In the genomic region with DNA sequence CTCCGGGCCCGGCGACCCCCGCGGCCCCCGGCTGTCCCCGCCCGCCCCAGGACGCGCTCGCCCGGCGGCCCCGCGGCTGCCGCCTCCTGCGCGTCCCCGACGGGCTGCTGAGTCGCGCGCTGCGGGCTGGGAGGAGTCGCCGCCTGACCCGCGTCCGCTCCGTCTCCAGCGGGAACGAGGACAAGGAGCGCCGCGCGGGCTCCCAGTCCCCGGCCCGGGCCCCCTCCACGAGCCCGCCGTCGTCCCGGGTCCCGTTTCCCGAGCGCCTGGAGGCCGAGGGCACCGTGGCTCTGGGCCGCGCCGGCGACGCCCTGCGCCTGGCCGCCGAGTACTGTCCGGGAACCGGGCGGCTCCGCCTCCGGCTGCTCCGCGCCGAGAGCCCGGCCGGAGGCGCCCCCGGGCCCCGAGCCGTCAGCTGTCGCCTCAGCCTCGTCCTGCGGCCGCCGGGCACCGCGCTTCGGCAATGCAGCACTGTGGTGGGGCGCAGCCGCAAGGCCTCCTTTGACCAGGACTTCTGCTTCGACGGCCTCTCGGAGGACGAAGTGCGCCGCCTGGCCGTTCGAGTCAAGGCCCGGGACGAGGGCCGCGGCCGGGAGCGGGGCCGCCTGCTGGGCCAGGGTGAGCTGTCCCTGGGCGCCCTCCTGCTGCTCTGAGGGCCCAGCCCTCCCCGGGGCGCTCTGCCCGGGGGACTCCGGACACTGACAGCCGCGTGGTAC, we compare ENCODE assay signal across 8 cellular contexts. TPM values are rescaled to one million over a fixed set of nuclear protein-coding genes. Genes with fewer than 3 reads are reported as not detected.
DNase-seq lines count a peak whose midpoint lies in the region; ATAC-seq and TF ChIP-seq lines count a peak whose summit lies in the region.

No MANE protein-coding gene starts in this region.

- no peaks in the 10 kb centered on the region for H4K20me1 ChIP-seq in osteoblast (ENCODE audit: insufficient read depth, low read length)

- no peak overlapping the region for H3K27ac ChIP-seq in osteoblast (ENCODE audit: low read depth, low read length)

- H3K9me3 ChIP-seq in MG63 (no peaks in the 10 kb centered on the region), osteoblast (ENCODE audit: low read depth, low read length) (no peaks in the 10 kb centered on the region)

- H3K27me3 ChIP-seq in MG63 = peaks cover 10% of the 10 kb centered on the region
- peaks cover 44% of the 10 kb centered on the region for H3K27me3 ChIP-seq in osteoblast (ENCODE audit: insufficient read depth, low read length)

- TF ChIP-seq CTCF in osteoblast (IDR thresholded peaks at IDR 0.05; ENCODE audit: extremely low read depth, low read depth, low read length) = no peak

- peak overlapping the region; percentile 93 for H3K4me3 Mint-ChIP-seq in activated T-helper 17 cell treated with anti-CD3 and anti-CD28 coated beads, Interleukin-2, amount 50 U/mL, for 72 hours

- H3K4me1 ChIP-seq in osteoblast (ENCODE audit: insufficient read depth, low read length) = peaks cover 14% of the 10 kb centered on the region

- H3K4me2 ChIP-seq in osteoblast (ENCODE audit: insufficient read depth, low read length) = peak overlapping the region; percentile 61

- no peaks in the 10 kb centered on the region for H3K9me3 Mint-ChIP-seq in activated T-helper 17 cell treated with anti-CD3 and anti-CD28 coated beads, Interleukin-2, amount 50 U/mL, for 72 hours

- peak; percentile 20 for DNase-seq in NOMO-1 treated with DMSO at 0.1 percent for 48 hours (lab: John Stamatoyannopoulos, UW; ENCODE audit: unreplicated experiment)
- no peak for DNase-seq in NOMO-1 treated with dmso at 0.1 percent for 144 hours (lab: John Stamatoyannopoulos, UW; ENCODE audit: unreplicated experiment)
- DNase-seq in MG63 = peak; percentile 78
- peak; percentile 83 for DNase-seq in Right ventricle myocardium inferior (ENCODE audit: missing footprints)
- DNase-seq in osteoblast (ENCODE audit: insufficient read length, low spot score, missing footprints) = no peak

- H3K36me3 ChIP-seq in MG63 (no peaks in the 10 kb centered on the region), osteoblast (ENCODE audit: insufficient read depth, low read length) (no peaks in the 10 kb centered on the region)

- peaks cover 21% of the 10 kb centered on the region for H3K4me1 Mint-ChIP-seq in activated T-helper 17 cell treated with anti-CD3 and anti-CD28 coated beads, Interleukin-2, amount 50 U/mL, for 72 hours

- peaks cover 34% of the 10 kb centered on the region for H3K36me3 Mint-ChIP-seq in activated T-helper 17 cell treated with anti-CD3 and anti-CD28 coated beads, Interleukin-2, amount 50 U/mL, for 72 hours (ENCODE audit: low read depth)

- H3K27me3 Mint-ChIP-seq in activated T-helper 17 cell treated with anti-CD3 and anti-CD28 coated beads, Interleukin-2, amount 50 U/mL, for 72 hours = no peaks in the 10 kb centered on the region

- H2AFZ ChIP-seq in osteoblast (ENCODE audit: low read length) = no peak overlapping the region

- no peaks in the 10 kb centered on the region for H3K79me2 ChIP-seq in osteoblast (ENCODE audit: insufficient read depth, low read length)

- intact Hi-C loops in Right ventricle myocardium inferior (cut with DNase I) = no loop called here

- H3K4me3 ChIP-seq in MG63 (peak overlapping the region; percentile 43), osteoblast (ENCODE audit: insufficient read depth, low read length) (peak overlapping the region; percentile 55)

- ATAC-seq in activated T-helper 17 cell treated with anti-CD3 and anti-CD28 coated beads, Interleukin-2, amount 50 U/mL, for 72 hours (replicated peaks) = peak; percentile 68
- ATAC-seq in Right ventricle myocardium inferior (peak; percentile 74), HG03097 (IDR thresholded peaks at IDR 0.05; ENCODE audit: low FRiP score, unreplicated experiment) (no peak), GM18519 (IDR thresholded peaks at IDR 0.05; ENCODE audit: low FRiP score, unreplicated experiment) (no peak)

- H3K27ac Mint-ChIP-seq in activated T-helper 17 cell treated with anti-CD3 and anti-CD28 coated beads, Interleukin-2, amount 50 U/mL, for 72 hours = peak overlapping the region; percentile 95

RNA-seq across cellular contexts. Expression of gene C2CD4A, which starts 1.5 kb away (rescaled TPM):
- not detected in 2 replicates for total RNA-seq in MG63 (2014; rRNA removed; shearing (Covaris generic); ENCODE audit: low replicate concordance)
- 1 to 10 TPM; 1.3 to 5.8 TPM for total RNA-seq in activated T-helper 17 cell treated with anti-CD3 and anti-CD28 coated beads, Interleukin-2, amount 50 U/mL, for 72 hours
- not detected for total RNA-seq in Right ventricle myocardium inferior
- under 0.01 TPM in 1 of 2 replicates, not detected in the other for total RNA-seq in osteoblast

RNA-seq across cellular contexts. Expression of gene VPS13C, which starts 8.0 kb away (rescaled TPM):
- total RNA-seq in MG63 (2014; rRNA removed; shearing (Covaris generic); ENCODE audit: low replicate concordance) = 7.9 and 13.0 TPM in 2 replicates
- total RNA-seq in activated T-helper 17 cell treated with anti-CD3 and anti-CD28 coated beads, Interleukin-2, amount 50 U/mL, for 72 hours = 10 to 100 TPM; 67.0 to 85.2 TPM
- total RNA-seq in Right ventricle myocardium inferior (34.5 TPM), osteoblast (117 and 142 TPM in 2 replicates)

Comparison
In these comparisons a context has a peak if more than half of its experiments do, and no peak if none do; other contexts are left out.
1. DNase-seq: peak in NOMO-1 treated with DMSO at 0.1 percent for 48 hours (single experiment), MG63 (single experiment) and Right ventricle myocardium inferior (single experiment); none in NOMO-1 treated with dmso at 0.1 percent for 144 hours (single experiment) and osteoblast (single experiment).
2. ATAC-seq: peak in activated T-helper 17 cell treated with anti-CD3 and anti-CD28 coated beads, Interleukin-2, amount 50 U/mL, for 72 hours (single experiment) and Right ventricle myocardium inferior (single experiment); none in HG03097 (single experiment) and GM18519 (single experiment).